In genomic region chr15:57375827-57376694, GRCh38 we compare ENCODE assay signal across 7 cellular contexts. TPM values are rescaled to one million over a fixed set of nuclear protein-coding genes. Genes with fewer than 3 reads are reported as not detected.
DNase-seq lines count a peak whose midpoint lies in the region; ATAC-seq and TF ChIP-seq lines count a peak whose summit lies in the region.

A gene with protein sequence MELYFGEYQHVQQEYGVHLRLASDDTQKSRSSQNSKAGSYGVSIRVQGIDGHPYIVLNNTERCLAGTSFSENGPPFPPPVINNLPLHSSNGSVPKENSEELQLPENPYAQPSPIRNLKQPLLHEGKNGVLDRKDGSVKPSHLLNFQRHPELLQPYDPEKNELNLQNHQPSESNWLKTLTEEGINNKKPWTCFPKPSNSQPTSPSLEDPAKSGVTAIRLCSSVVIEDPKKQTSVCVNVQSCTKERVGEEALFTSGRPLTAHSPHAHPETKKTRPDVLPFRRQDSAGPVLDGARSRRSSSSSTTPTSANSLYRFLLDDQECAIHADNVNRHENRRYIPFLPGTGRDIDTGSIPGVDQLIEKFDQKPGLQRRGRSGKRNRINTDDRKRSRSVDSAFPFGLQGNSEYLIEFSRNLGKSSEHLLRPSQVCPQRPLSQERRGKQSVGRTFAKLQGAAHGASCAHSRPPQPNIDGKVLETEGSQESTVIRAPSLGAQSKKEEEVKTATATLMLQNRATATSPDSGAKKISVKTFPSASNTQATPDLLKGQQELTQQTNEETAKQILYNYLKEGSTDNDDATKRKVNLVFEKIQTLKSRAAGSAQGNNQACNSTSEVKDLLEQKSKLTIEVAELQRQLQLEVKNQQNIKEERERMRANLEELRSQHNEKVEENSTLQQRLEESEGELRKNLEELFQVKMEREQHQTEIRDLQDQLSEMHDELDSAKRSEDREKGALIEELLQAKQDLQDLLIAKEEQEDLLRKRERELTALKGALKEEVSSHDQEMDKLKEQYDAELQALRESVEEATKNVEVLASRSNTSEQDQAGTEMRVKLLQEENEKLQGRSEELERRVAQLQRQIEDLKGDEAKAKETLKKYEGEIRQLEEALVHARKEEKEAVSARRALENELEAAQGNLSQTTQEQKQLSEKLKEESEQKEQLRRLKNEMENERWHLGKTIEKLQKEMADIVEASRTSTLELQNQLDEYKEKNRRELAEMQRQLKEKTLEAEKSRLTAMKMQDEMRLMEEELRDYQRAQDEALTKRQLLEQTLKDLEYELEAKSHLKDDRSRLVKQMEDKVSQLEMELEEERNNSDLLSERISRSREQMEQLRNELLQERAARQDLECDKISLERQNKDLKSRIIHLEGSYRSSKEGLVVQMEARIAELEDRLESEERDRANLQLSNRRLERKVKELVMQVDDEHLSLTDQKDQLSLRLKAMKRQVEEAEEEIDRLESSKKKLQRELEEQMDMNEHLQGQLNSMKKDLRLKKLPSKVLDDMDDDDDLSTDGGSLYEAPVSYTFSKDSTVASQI (plus strand): TSS chr15:57376505. CDS start chr15:57438000, 61,495 bp downstream.

- H3K79me2 ChIP-seq in GM23338 (replicated peaks; ENCODE audit: insufficient read depth): peaks cover 16% of the 10 kb centered on the region
- H3K79me2 ChIP-seq in neural progenitor cell (ENCODE audit: low read depth): no peaks in the 10 kb centered on the region

- H2AFZ ChIP-seq in GM23338 (peak within 1 kb of the TSS; percentile 93), neural progenitor cell (replicated peaks) (peak within 1 kb of the TSS; percentile 100)

- peak; percentile 77 for DNase-seq in GM23338 (ENCODE audit: low spot score)
- DNase-seq in foreskin keratinocyte: no peak
- DNase-seq in neural progenitor cell (ENCODE audit: low spot score): peak; percentile 86
- DNase-seq in amniotic stem cell (lab: John Stamatoyannopoulos, UW): no peak
- no peak for DNase-seq in HUDEP-2 (lab: John Stamatoyannopoulos, UW; ENCODE audit: unreplicated experiment in 76 of 76)
- DNase-seq in erythroblast (lab: John Stamatoyannopoulos, UW): no peak

- H3K9ac ChIP-seq in neural progenitor cell: no peak within 1 kb of the TSS

- H3F3A ChIP-seq in GM23338 (replicated peaks; ENCODE audit: low read depth) (0 out of 2 replicates have a peak, but pooled peaks cover 10% of the 10 kb centered on the region), neural progenitor cell (ENCODE audit: low read depth) (peaks cover 16% of the 10 kb centered on the region)

- H3K4me3 Mint-ChIP-seq in GM23338 (peak within 1 kb of the TSS; percentile 84), neural progenitor cell (peak within 1 kb of the TSS; percentile 89)

- H4K20me1 ChIP-seq in GM23338 (replicated peaks; ENCODE audit: insufficient read depth) (no peaks in the 10 kb centered on the region), neural progenitor cell (ENCODE audit: low read depth) (no peaks in the 10 kb centered on the region)

- no peaks in the 10 kb centered on the region for H3K9me2 ChIP-seq in GM23338 (ENCODE audit: insufficient read depth)

- H3K4me3 ChIP-seq in GM23338: peak within 1 kb of the TSS; percentile 63
- H3K4me3 ChIP-seq in neural progenitor cell: peak within 1 kb of the TSS; percentile 86

- no peaks in the 10 kb centered on the region; the same call in 2 of the 3 replicates for H3K36me3 Mint-ChIP-seq in GM23338 (ENCODE audit: low read depth)
- H3K36me3 Mint-ChIP-seq in neural progenitor cell: no peaks in the 10 kb centered on the region

- no peaks in the 10 kb centered on the region for H3K9me3 Mint-ChIP-seq in GM23338
- H3K9me3 Mint-ChIP-seq in neural progenitor cell: no peaks in the 10 kb centered on the region

- H3K9me3 ChIP-seq in neural progenitor cell (ENCODE audit: low read depth): no peaks in the 10 kb centered on the region

- H3K36me3 ChIP-seq in GM23338 (ENCODE audit: insufficient read depth): no peaks in the 10 kb centered on the region
- H3K36me3 ChIP-seq in neural progenitor cell: no peaks in the 10 kb centered on the region

- TF ChIP-seq CTCF in GM23338 (conservative IDR thresholded peaks at IDR 0.05; ENCODE audit: low read depth in 2 of 2): no peak
- TF ChIP-seq CTCF in VCaP (conservative IDR thresholded peaks at IDR 0.05): no peak
- no peak for TF ChIP-seq CTCF in foreskin keratinocyte (conservative IDR thresholded peaks at IDR 0.05)
- no peak for TF ChIP-seq CTCF in neural progenitor cell (IDR thresholded peaks at IDR 0.05)

- H3K27ac ChIP-seq in GM23338 (ENCODE audit: low read depth): no peak within 1 kb of the TSS
- peak within 1 kb of the TSS; percentile 78 for H3K27ac ChIP-seq in VCaP
- H3K27ac ChIP-seq in foreskin keratinocyte: no peak within 1 kb of the TSS
- H3K27ac ChIP-seq in neural progenitor cell: no peak within 1 kb of the TSS

- H3K4me2 ChIP-seq in GM23338: peak within 1 kb of the TSS; percentile 96
- H3K4me2 ChIP-seq in neural progenitor cell: peak within 1 kb of the TSS; percentile 94

- TF ChIP-seq POLR2A in erythroblast (IDR thresholded peaks at IDR 0.05; ENCODE audit: low read length): no peak

- H3K4me1 Mint-ChIP-seq in GM23338: peaks cover 54% of the 10 kb centered on the region
- peaks cover 11% of the 10 kb centered on the region for H3K4me1 Mint-ChIP-seq in neural progenitor cell

- ATAC-seq in GM23338 (peak; percentile 74), foreskin keratinocyte (peak; percentile 58)

- H3K27me3 Mint-ChIP-seq in GM23338 (ENCODE audit: insufficient read depth, low read depth, poor library complexity) (peaks cover 29% of the 10 kb centered on the region), neural progenitor cell (ENCODE audit: insufficient read depth, low read depth) (peaks cover 22% of the 10 kb centered on the region)

- H3K27me3 ChIP-seq in GM23338 (ENCODE audit: insufficient read depth) (peaks cover 25% of the 10 kb centered on the region), foreskin keratinocyte (peaks cover 43% of the 10 kb centered on the region), neural progenitor cell (peaks cover 24% of the 10 kb centered on the region)

- no peak within 1 kb of the TSS for H3K27ac Mint-ChIP-seq in GM23338
- H3K27ac Mint-ChIP-seq in neural progenitor cell: peak within 1 kb of the TSS; percentile 30

- H3K4me1 ChIP-seq in GM23338 (ENCODE audit: insufficient read depth): peaks cover 32% of the 10 kb centered on the region
- no peaks in the 10 kb centered on the region for H3K4me1 ChIP-seq in foreskin keratinocyte
- peaks cover 8% of the 10 kb centered on the region for H3K4me1 ChIP-seq in neural progenitor cell

TF ChIP-seq in GM23338, 12 proteins besides CTCF, POLR2A, EP300 and RAD21:
- TF ChIP-seq POLR2AphosphoS5 (IDR thresholded peaks at IDR 0.05; ENCODE audit: low read depth) (peak; percentile 58; the same call in 1 of the 2 replicates), ZNF114 (CRISPR knock-in tag; IDR thresholded peaks at IDR 0.05) (no peak)

RNA-seq across cellular contexts. Expression of the gene that starts here (rescaled TPM):
- total RNA-seq in GM23338 (2014; rRNA removed; shearing (Covaris generic)): 57.8 and 58.0 TPM in 2 replicates
- polyA plus RNA-seq in GM23338 (2016; fragmentation: Nextera tagmentation; extraction: Ambion mirVana) (19.4 and 20.0 TPM in 2 replicates), foreskin keratinocyte (0.07 and 0.15 TPM in 2 replicates)
- total RNA-seq in foreskin keratinocyte (0.35 and 0.54 TPM in 2 replicates), neural progenitor cell (ENCODE audit: low replicate concordance) (3.0 and 4.0 TPM in 2 replicates)

Comparison
In these comparisons a context has a peak if more than half of its experiments do, and no peak if none do; other contexts are left out.
1. RNA of the gene that starts here (total RNA-seq): 57.8 to 58.0 TPM in GM23338; 3.0 to 4.0 TPM in neural progenitor cell and 0.35 to 0.54 TPM in foreskin keratinocyte; every median in the first group is over 10 times any median in the second.
2. RNA of the gene that starts here (polyA plus RNA-seq): 19.4 to 20.0 TPM in GM23338; 0.07 to 0.15 TPM in foreskin keratinocyte; every median in the first group is over 10 times any median in the second.
3. Peak in ATAC-seq in foreskin keratinocyte; RNA of the gene not detected or under 1 TPM.
4. DNase-seq: peak in GM23338 (single experiment) and neural progenitor cell (single experiment); none in foreskin keratinocyte (0 of 2), amniotic stem cell (single experiment), HUDEP-2 (0 of 76) and erythroblast (0 of 2).